ENCODE assay signal across 19 cellular contexts in genomic region chr16:19680972-19681371, GRCh38. TPM values are rescaled to one million over a fixed set of nuclear protein-coding genes. Genes with fewer than 3 reads are reported as not detected.
A peak's percentile ranks its signal among the peaks of the same experiment; 100 is the strongest.
DNase-seq lines count a peak whose midpoint lies in the region; ATAC-seq, FAIRE-seq and TF ChIP-seq lines count a peak whose summit lies in the region.
"Had no signal": no experiment of that assay in that cellular context is flagged by ENCODE, and none has a peak within 500 bp of the region (broad histone marks: within the 10 kb centered on the region; RNA-seq: fewer than 3 reads in every experiment).

No MANE protein-coding gene starts in this region.

- CTCF ChIA-PET in MCF 10A (lab: Yijun Ruan, JAX) (interaction anchor here (0.6 to 1.4 kb wide), 6 partner anchors 9 to 699 kb away, joined by 3 to 5 read pairs (median 4); no protein-coding TSS in a partner anchor), mammary epithelial cell (lab: Charles Lee; ENCODE audit: low non-redundant PET) (interaction anchor here (0.6 kb wide), 1 partner anchor 86 kb away, joined by 3 read pairs; no protein-coding TSS in a partner anchor)
- CTCF ChIA-PET in activated CD8-positive, alpha-beta T cell treated with anti-CD3 and anti-CD28 coated beads for 36 hours (lab: Charles Lee) = no interaction called here

- no peaks in the 10 kb centered on the region for H3K9me3 ChIP-seq in mammary epithelial cell (replicated peaks; ENCODE audit: insufficient read depth, low read length)
- peaks cover 12% of the 10 kb centered on the region for H3K9me3 ChIP-seq in endodermal cell (ENCODE audit: control insufficient read depth, low read length)
- no peaks in the 10 kb centered on the region for H3K9me3 ChIP-seq in small intestine (ENCODE audit: control insufficient read depth, low read depth)
- H3K9me3 ChIP-seq: body of pancreas had no signal

- TF ChIP-seq CTCF in MCF 10A (IDR thresholded peaks at IDR 0.05; ENCODE audit: unreplicated experiment) = no peak
- TF ChIP-seq CTCF in mammary epithelial cell (conservative IDR thresholded peaks at IDR 0.05 in 1 of 2, IDR thresholded peaks at IDR 0.05 in 1 of 2; ENCODE audit: extremely low read depth in 1 of 2, insufficient read depth in 1 of 2, low read depth in 1 of 2, low read length in 2 of 2) = peak in 1 of 2 donors; percentile 25
- peak; percentile 53 for TF ChIP-seq CTCF in endodermal cell (conservative IDR thresholded peaks at IDR 0.05)
- TF ChIP-seq CTCF in activated CD8-positive, alpha-beta T cell treated with anti-CD3 and anti-CD28 coated beads for 36 hours (IDR thresholded peaks at IDR 0.05) = no peak

- intact Hi-C loops in MCF 10A (cut with micrococcal nuclease) = no loop called here
- intact Hi-C loops in mammary epithelial cell (cut with micrococcal nuclease) = no loop called here
- intact Hi-C loops in activated CD8-positive, alpha-beta T cell treated with anti-CD3 and anti-CD28 coated beads for 36 hours (cut with micrococcal nuclease) = no loop called here

- dilution Hi-C loops in mammary epithelial cell (cut with HindIII; ENCODE audit: low sequenced_read_pairs) = no loop called here

- POLR2A ChIA-PET in MCF 10A (lab: Yijun Ruan, JAX) = interaction anchor here (0.8 kb wide), 1 partner anchor 16 kb away, joined by 3 read pairs; no protein-coding TSS in a partner anchor
- POLR2A ChIA-PET in activated CD8-positive, alpha-beta T cell treated with anti-CD3 and anti-CD28 coated beads for 36 hours (lab: Charles Lee) = no interaction called here

- in situ Hi-C loops in mammary epithelial cell (cut with MboI; ENCODE audit: low sequenced_read_pairs in 2 of 2) = no loop called here

- no peaks in the 10 kb centered on the region for H3K79me2 ChIP-seq in mammary epithelial cell (ENCODE audit: insufficient read depth, low read length)

- no peak overlapping the region for H3K4me3 Mint-ChIP-seq in MCF 10A (ENCODE audit: unreplicated experiment)
- H3K4me3 Mint-ChIP-seq in endodermal cell = no peak overlapping the region
- H3K4me3 Mint-ChIP-seq in activated CD8-positive, alpha-beta T cell treated with anti-CD3 and anti-CD28 coated beads for 36 hours = no peak overlapping the region
- H3K4me3 Mint-ChIP-seq: activated CD4-positive, alpha-beta memory T cell treated with anti-CD3 and anti-CD28 coated beads for 36 hours; T-helper 2 cell treated with Interferon-gamma antibody and Interleukin-4, amounts not matched to agents 5 μg/mL and 100 μg/mL, for 36 hours had no signal

- WGBS in mammary epithelial cell (ENCODE audit: low coverage, missing lambda C conversion rate) = 60% methylated on average over 6 of the region's 6 CpGs
- 90 to 95% methylated on average over 3 to 6 of the region's 6 CpGs for WGBS in endodermal cell (ENCODE audit: insufficient coverage in 1 of 2, insufficient read length in 1 of 2), 2 experiments
- WGBS in small intestine, 3 donors = 60 to 70% (median 66%) methylated on average over 5 to 6 of the region's 6 CpGs

- BruUV-seq in MCF 10A (replicated peaks; lab: Mats Ljungman, UMichigan) (no TSS peak), mammary epithelial cell (replicated peaks; lab: Mats Ljungman, UMichigan) (no TSS peak)

- no peak for ATAC-seq in HG02623 (IDR thresholded peaks at IDR 0.05; ENCODE audit: unreplicated experiment)
- no peak for ATAC-seq in activated CD8-positive, alpha-beta T cell treated with anti-CD3 and anti-CD28 coated beads for 36 hours
- ATAC-seq: body of pancreas had no signal

- FAIRE-seq in small intestine (lab: Jason Lieb, UNC) = no peak
- FAIRE-seq: endothelial cell of umbilical vein, RCC 7860 had no signal

- H3K9me3 Mint-ChIP-seq in MCF 10A (ENCODE audit: unreplicated experiment) (no peaks in the 10 kb centered on the region), endodermal cell (peaks cover 16% of the 10 kb centered on the region)
- H3K9me3 Mint-ChIP-seq in activated CD8-positive, alpha-beta T cell treated with anti-CD3 and anti-CD28 coated beads for 36 hours = peaks cover 7% of the 10 kb centered on the region

- no peak overlapping the region for H2AFZ ChIP-seq in mammary epithelial cell (ENCODE audit: low read depth, low read length)

- no peaks in the 10 kb centered on the region for H3K36me3 ChIP-seq in mammary epithelial cell (ENCODE audit: insufficient read depth, low read length)
- peaks cover 37% of the 10 kb centered on the region for H3K36me3 ChIP-seq in endodermal cell (ENCODE audit: control insufficient read depth, insufficient read depth, low read length)
- H3K36me3 ChIP-seq in small intestine (ENCODE audit: control insufficient read depth in 2 of 2, insufficient read depth in 2 of 2, low read length in 2 of 2) = peaks cover 6 to 12% of the 10 kb centered on the region in 2 donors

- H3K36me3 Mint-ChIP-seq in MCF 10A (ENCODE audit: insufficient read depth, unreplicated experiment) (peaks cover 11% of the 10 kb centered on the region), endodermal cell (ENCODE audit: low read depth) (peaks cover 59% of the 10 kb centered on the region)
- peaks cover 36% of the 10 kb centered on the region for H3K36me3 Mint-ChIP-seq in activated CD8-positive, alpha-beta T cell treated with anti-CD3 and anti-CD28 coated beads for 36 hours (ENCODE audit: low read depth)

- H4K20me1 ChIP-seq in mammary epithelial cell (ENCODE audit: insufficient read depth, low read length) = no peaks in the 10 kb centered on the region

- H3K27ac Mint-ChIP-seq in MCF 10A (ENCODE audit: low read depth, unreplicated experiment) = no peak overlapping the region
- peak overlapping the region; percentile 58 for H3K27ac Mint-ChIP-seq in endodermal cell
- no peak overlapping the region for H3K27ac Mint-ChIP-seq in activated CD8-positive, alpha-beta T cell treated with anti-CD3 and anti-CD28 coated beads for 36 hours
- H3K27ac Mint-ChIP-seq: activated CD4-positive, alpha-beta memory T cell treated with anti-CD3 and anti-CD28 coated beads for 36 hours; T-helper 2 cell treated with Interferon-gamma antibody and Interleukin-4, amounts not matched to agents 5 μg/mL and 100 μg/mL, for 36 hours had no signal

- H3K4me1 Mint-ChIP-seq in MCF 10A (ENCODE audit: insufficient read depth, unreplicated experiment) = peaks cover 8% of the 10 kb centered on the region
- no peaks in the 10 kb centered on the region for H3K4me1 Mint-ChIP-seq in endodermal cell
- H3K4me1 Mint-ChIP-seq in activated CD8-positive, alpha-beta T cell treated with anti-CD3 and anti-CD28 coated beads for 36 hours (ENCODE audit: low read depth) = no peaks in the 10 kb centered on the region

- no peak overlapping the region for H3K27ac ChIP-seq in mammary epithelial cell (ENCODE audit: insufficient read depth, low read depth, low read length)
- no peak overlapping the region for H3K27ac ChIP-seq in endodermal cell (ENCODE audit: low read depth, low read length)
- no peak overlapping the region for H3K27ac ChIP-seq in small intestine (ENCODE audit: low read depth in 1 of 2, low read length in 1 of 2)
- H3K27ac ChIP-seq: body of pancreas had no signal

- no peak overlapping the region for H3K4me2 ChIP-seq in mammary epithelial cell (ENCODE audit: insufficient read depth, low read depth, low read length)

- H3K4me3 ChIP-seq in mammary epithelial cell (replicated peaks in 1 of 3; ENCODE audit: insufficient read depth in 1 of 3, low read depth in 2 of 3, low read length in 3 of 3) (no peak overlapping the region), endodermal cell (ENCODE audit: low read length) (no peak overlapping the region), small intestine (ENCODE audit: low read depth in 1 of 2, low read length in 2 of 2) (no peak overlapping the region)
- H3K4me3 ChIP-seq: body of pancreas, lung had no signal

- H3K27me3 ChIP-seq in mammary epithelial cell (ENCODE audit: insufficient read depth, low read length) (no peaks in the 10 kb centered on the region), endodermal cell (ENCODE audit: control insufficient read depth, insufficient read depth, low read length, poor library complexity, severe bottlenecking) (no peaks in the 10 kb centered on the region), small intestine (ENCODE audit: control insufficient read depth in 2 of 2, insufficient read depth in 2 of 2, low read length in 2 of 2) (no peaks in the 10 kb centered on the region)
- H3K27me3 ChIP-seq: body of pancreas had no signal

- DNase-seq in MCF 10A (ENCODE audit: unreplicated experiment) (peak; percentile 22), mammary epithelial cell (no peak), NCI-H2196 (lab: John Stamatoyannopoulos, UW; ENCODE audit: unreplicated experiment) (peak; percentile 59), endodermal cell (peak; percentile 58), small intestine (peak; percentile 44), epidermal melanocyte (ENCODE audit: insufficient read length, low spot score) (no peak)
- DNase-seq in activated CD8-positive, alpha-beta T cell treated with anti-CD3 and anti-CD28 coated beads for 36 hours = no peak
- DNase-seq: activated CD4-positive, alpha-beta memory T cell treated with anti-CD3 and anti-CD28 coated beads for 36 hours; activated gamma-delta T cell; body of pancreas; DND-41; HCEC 1CT; hippocampal formation; NCI-H1694 had no signal

- H3K9ac ChIP-seq in mammary epithelial cell (ENCODE audit: insufficient read depth, low read length) (no peak overlapping the region), endodermal cell (ENCODE audit: extremely low read depth, low read length, poor library complexity, severe bottlenecking) (no peak overlapping the region)

- H3K4me1 ChIP-seq in mammary epithelial cell (ENCODE audit: insufficient read depth, low read length) (no peaks in the 10 kb centered on the region), endodermal cell (ENCODE audit: control insufficient read depth, insufficient read depth, low read length) (no peaks in the 10 kb centered on the region), small intestine (ENCODE audit: control insufficient read depth in 2 of 2, insufficient read depth in 1 of 2, low read depth in 1 of 2, low read length in 1 of 2) (no peaks in the 10 kb centered on the region)
- H3K4me1 ChIP-seq: body of pancreas had no signal

- H3K27me3 Mint-ChIP-seq in MCF 10A (ENCODE audit: insufficient read depth, unreplicated experiment) = no peaks in the 10 kb centered on the region
- no peaks in the 10 kb centered on the region for H3K27me3 Mint-ChIP-seq in endodermal cell (ENCODE audit: insufficient read depth)
- no peaks in the 10 kb centered on the region for H3K27me3 Mint-ChIP-seq in activated CD8-positive, alpha-beta T cell treated with anti-CD3 and anti-CD28 coated beads for 36 hours
- H3K27me3 Mint-ChIP-seq: activated CD4-positive, alpha-beta memory T cell treated with anti-CD3 and anti-CD28 coated beads for 36 hours had no signal

RNA-seq across cellular contexts. Expression of gene KNOP1, which starts 37.1 kb away (rescaled TPM):
- 22.3 and 24.5 TPM in 2 replicates for total RNA-seq in MCF 10A (2022)
- total RNA-seq in mammary epithelial cell = 10 to 100 TPM in 1 of 2 donors, 1 to 10 TPM in 1; 7.8 to 31.3 TPM
- polyA plus RNA-seq in mammary epithelial cell = 11.6 TPM
- polyA minus RNA-seq in mammary epithelial cell = 16.1 TPM
- 10 to 100 TPM; 83.9 to 95.9 TPM for total RNA-seq in endodermal cell
- 57.7 TPM for polyA plus RNA-seq in endodermal cell (2013, experiment 1 of 2)
- 62.8 TPM for polyA plus RNA-seq in endodermal cell (2013, experiment 2 of 2)
- polyA plus RNA-seq in small intestine = 10 to 100 TPM in 1 of 3 donors, 1 to 10 TPM in 2; 9.6 to 18.4 (median 9.7) TPM
- total RNA-seq in activated CD8-positive, alpha-beta T cell treated with anti-CD3 and anti-CD28 coated beads for 36 hours = 10 to 100 TPM; 27.8 to 28.6 TPM

RNA-seq across cellular contexts. Expression of gene IQCK, which starts 37.1 kb away (rescaled TPM):
- total RNA-seq in MCF 10A (2022) (5.9 and 8.4 TPM in 2 replicates), mammary epithelial cell (10 to 100 TPM in 1 of 2 donors, 1 to 10 TPM in 1; 5.8 to 11.0 TPM), endodermal cell (10 to 100 TPM; 21.1 to 30.1 TPM)
- polyA plus RNA-seq in mammary epithelial cell (6.1 TPM), small intestine (1 to 10 TPM; 1.1 to 7.1 (median 3.0) TPM)
- 20.5 TPM for polyA minus RNA-seq in mammary epithelial cell
- polyA plus RNA-seq in endodermal cell (2013, experiment 1 of 2) = 21.5 TPM
- 19.6 TPM for polyA plus RNA-seq in endodermal cell (2013, experiment 2 of 2)
- total RNA-seq in activated CD8-positive, alpha-beta T cell treated with anti-CD3 and anti-CD28 coated beads for 36 hours = 1 to 10 TPM; 1.7 to 3.5 TPM

Comparison
In these comparisons a context has a peak if more than half of its experiments do, and no peak if none do; other contexts are left out.
1. DNase-seq: peak in MCF 10A (single experiment), NCI-H2196 (single experiment), endodermal cell (single experiment) and small intestine (single experiment); none in mammary epithelial cell (single experiment), activated CD8-positive, alpha-beta T cell treated with anti-CD3 and anti-CD28 coated beads for 36 hours (single experiment) and epidermal melanocyte (single experiment).